ENCODE assay signal across 15 cellular contexts in genomic region chr15:62771234-62771633, GRCh38.
"Had no signal": no experiment of that assay in that cellular context is flagged by ENCODE, and none has a peak within 500 bp of the region (broad histone marks: within the 10 kb centered on the region; RNA-seq: fewer than 3 reads in every experiment).

No MANE protein-coding gene starts in this region.

- H3K9me3 ChIP-seq: adrenal gland, body of pancreas, left lung had no signal

- H3K27ac ChIP-seq: adrenal gland, body of pancreas, left lung had no signal

- H3K9me3 Mint-ChIP-seq: activated B cell treated with CpG ODN at 0.5 μM for 24 hours; activated CD4-positive, alpha-beta T cell treated with anti-CD3 and anti-CD28 coated beads, Interleukin-2, amount 10 ng/mL, durations not matched to agents 7 days and 5 days; natural killer cell treated with Interleukin-12 subunit alpha and Interleukin-12 subunit beta and Interleukin-15 and Interleukin-18, amount 100 ng/mL, for 72 hours; stimulated activated naive CD8-positive, alpha-beta T cell treated with anti-CD3 and anti-CD28 coated beads, Interleukin-15, amount 100 ng/mL, for 72 hours had no signal

- H3K36me3 Mint-ChIP-seq: natural killer cell treated with Interleukin-12 subunit alpha and Interleukin-12 subunit beta and Interleukin-15 and Interleukin-18, amount 100 ng/mL, for 72 hours had no signal

- DNase-seq: activated B cell treated with CpG ODN at 0.5 μM for 24 hours; activated CD4-positive, alpha-beta T cell treated with anti-CD3 and anti-CD28 coated beads, Interleukin-2, amount 10 ng/mL, durations not matched to agents 7 days and 5 days; activated naive CD4-positive, alpha-beta T cell treated with anti-CD3 and anti-CD28 coated beads, Interleukin-2, amount 50 U/mL, for 16 hours; activated T-cell treated with anti-CD3 and anti-CD28 coated beads, Interleukin-2, amount 50 U/mL, for 1 hour; body of pancreas; cerebellar nuclear complex; dermis blood vessel endothelial cell; left lung; stimulated activated CD4-positive, alpha-beta T cell treated with anti-CD3 and anti-CD28 coated beads, Interleukin-15, amount 100 ng/mL, for 24 hours; stimulated activated CD4-positive, alpha-beta T cell treated with anti-CD3 and anti-CD28 coated beads, Interleukin-4, amount 100 ng/mL, for 24 hours; stimulated activated naive CD8-positive, alpha-beta T cell treated with anti-CD3 and anti-CD28 coated beads, Interleukin-15, amount 100 ng/mL, for 72 hours; T-helper 1 cell had no signal

- H3K4me1 Mint-ChIP-seq: activated B cell treated with CpG ODN at 0.5 μM for 24 hours; activated CD4-positive, alpha-beta T cell treated with anti-CD3 and anti-CD28 coated beads, Interleukin-2, amount 10 ng/mL, durations not matched to agents 7 days and 5 days; stimulated activated naive CD8-positive, alpha-beta T cell treated with anti-CD3 and anti-CD28 coated beads, Interleukin-15, amount 100 ng/mL, for 72 hours had no signal

- H3K27me3 ChIP-seq: adrenal gland, body of pancreas, left lung had no signal

- H3K36me3 ChIP-seq: left lung had no signal

- H3K27me3 Mint-ChIP-seq: activated B cell treated with CpG ODN at 0.5 μM for 24 hours; activated CD4-positive, alpha-beta T cell treated with anti-CD3 and anti-CD28 coated beads, Interleukin-2, amount 10 ng/mL, durations not matched to agents 7 days and 5 days; natural killer cell treated with Interleukin-12 subunit alpha and Interleukin-12 subunit beta and Interleukin-15 and Interleukin-18, amount 100 ng/mL, for 72 hours; stimulated activated naive CD8-positive, alpha-beta T cell treated with anti-CD3 and anti-CD28 coated beads, Interleukin-15, amount 100 ng/mL, for 72 hours had no signal

- H3K4me3 Mint-ChIP-seq: activated B cell treated with CpG ODN at 0.5 μM for 24 hours; activated CD4-positive, alpha-beta T cell treated with anti-CD3 and anti-CD28 coated beads, Interleukin-2, amount 10 ng/mL, durations not matched to agents 7 days and 5 days; natural killer cell treated with Interleukin-12 subunit alpha and Interleukin-12 subunit beta and Interleukin-15 and Interleukin-18, amount 100 ng/mL, for 72 hours; stimulated activated naive CD8-positive, alpha-beta T cell treated with anti-CD3 and anti-CD28 coated beads, Interleukin-15, amount 100 ng/mL, for 72 hours had no signal

- ATAC-seq: body of pancreas; left lung; natural killer cell treated with Interleukin-12 subunit alpha and Interleukin-12 subunit beta and Interleukin-15 and Interleukin-18, amount 100 ng/mL, for 72 hours; sciatic nerve; stimulated activated naive CD8-positive, alpha-beta T cell treated with anti-CD3 and anti-CD28 coated beads, Interleukin-15, amount 100 ng/mL, for 72 hours had no signal

- H3K27ac Mint-ChIP-seq: activated B cell treated with CpG ODN at 0.5 μM for 24 hours; activated CD4-positive, alpha-beta T cell treated with anti-CD3 and anti-CD28 coated beads, Interleukin-2, amount 10 ng/mL, durations not matched to agents 7 days and 5 days; natural killer cell treated with Interleukin-12 subunit alpha and Interleukin-12 subunit beta and Interleukin-15 and Interleukin-18, amount 100 ng/mL, for 72 hours; stimulated activated naive CD8-positive, alpha-beta T cell treated with anti-CD3 and anti-CD28 coated beads, Interleukin-15, amount 100 ng/mL, for 72 hours had no signal

- H3K4me3 ChIP-seq: adrenal gland, body of pancreas, left lung had no signal

- H3K4me1 ChIP-seq: adrenal gland, body of pancreas, left lung had no signal
